In the genomic region with DNA sequence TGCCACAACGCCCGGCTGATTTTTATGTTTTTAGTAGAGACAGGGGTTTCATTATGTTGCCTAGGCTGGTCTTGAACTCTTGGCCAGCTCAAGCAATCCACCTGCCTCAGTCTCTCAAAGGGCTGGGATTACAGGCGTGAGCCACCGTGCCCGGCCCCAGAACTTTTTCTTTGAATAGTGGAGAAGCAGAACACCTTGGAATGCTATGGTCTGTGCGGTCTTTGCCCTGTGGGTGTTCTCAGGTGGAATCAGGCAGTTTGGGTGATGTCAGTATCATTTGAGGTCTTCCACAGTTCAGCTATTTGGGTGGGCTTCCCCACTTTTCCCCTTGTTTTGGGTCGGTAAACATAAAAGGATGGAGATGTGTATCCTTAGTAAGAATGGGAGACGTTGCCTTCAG, we compare ENCODE assay signal across 20 cellular contexts. TPM values are rescaled to one million over a fixed set of nuclear protein-coding genes. Genes with fewer than 3 reads are reported as not detected.
DNase-seq lines count a peak whose midpoint lies in the region; ATAC-seq and TF ChIP-seq lines count a peak whose summit lies in the region.
"Had no signal": no experiment of that assay in that cellular context is flagged by ENCODE, and none has a peak within 500 bp of the region (broad histone marks: within the 10 kb centered on the region; RNA-seq: fewer than 3 reads in every experiment).

No MANE protein-coding gene starts in this region.

- in situ Hi-C loops in Panc1 (cut with HindIII; ENCODE audit: low pct_unique_long_range_greater_than_20kb, low sequenced_read_pairs) = no loop called here

- TF ChIP-seq POLR2A in heart left ventricle (IDR thresholded peaks at IDR 0.05) (no peak), gastroesophageal sphincter (IDR thresholded peaks at IDR 0.05) (no peak), sigmoid colon (IDR thresholded peaks at IDR 0.05) (no peak)

- H3K4me3 ChIP-seq in left ventricle myocardium inferior = no peak overlapping the region
- no peak overlapping the region for H3K4me3 ChIP-seq in heart left ventricle
- H3K4me3 ChIP-seq in Panc1 (ENCODE audit: low read depth in 2 of 2, low read length in 2 of 2) = no peak overlapping the region
- no peak overlapping the region for H3K4me3 ChIP-seq in subcutaneous abdominal adipose tissue (ENCODE audit: low read depth in 1 of 5, low read length in 5 of 5)
- no peak overlapping the region for H3K4me3 ChIP-seq in gastroesophageal sphincter
- H3K4me3 ChIP-seq in sigmoid colon = no peak overlapping the region

- no peaks in the 10 kb centered on the region for H3K9me3 ChIP-seq in left ventricle myocardium inferior (replicated peaks)
- no peaks in the 10 kb centered on the region for H3K9me3 ChIP-seq in heart left ventricle
- no peaks in the 10 kb centered on the region for H3K9me3 ChIP-seq in Panc1 (ENCODE audit: control insufficient read depth, insufficient read depth, low read depth, low read length)
- H3K9me3 ChIP-seq in subcutaneous abdominal adipose tissue (ENCODE audit: control insufficient read depth in 5 of 5, low read length in 5 of 5) = no peaks in the 10 kb centered on the region
- no peaks in the 10 kb centered on the region for H3K9me3 ChIP-seq in gastroesophageal sphincter
- H3K9me3 ChIP-seq in sigmoid colon = no peaks in the 10 kb centered on the region

- H3K27me3 Mint-ChIP-seq in chondrocyte (ENCODE audit: low read depth) = no peaks in the 10 kb centered on the region

- H3K36me3 ChIP-seq in left ventricle myocardium inferior = no peaks in the 10 kb centered on the region
- H3K36me3 ChIP-seq in heart left ventricle = no peaks in the 10 kb centered on the region
- no peaks in the 10 kb centered on the region for H3K36me3 ChIP-seq in Panc1 (ENCODE audit: control insufficient read depth, insufficient read depth, low read length)
- no peaks in the 10 kb centered on the region for H3K36me3 ChIP-seq in subcutaneous abdominal adipose tissue (ENCODE audit: control insufficient read depth in 5 of 5, insufficient read depth in 5 of 5, low read length in 5 of 5)
- no peaks in the 10 kb centered on the region for H3K36me3 ChIP-seq in gastroesophageal sphincter
- H3K36me3 ChIP-seq in sigmoid colon = no peaks in the 10 kb centered on the region

- H3K4me1 Mint-ChIP-seq in chondrocyte (ENCODE audit: low read depth) = peaks cover 46% of the 10 kb centered on the region

- DNase-seq in left ventricle myocardium inferior = no peak
- DNase-seq in heart left ventricle = no peak
- no peak for DNase-seq in Panc1 (ENCODE audit: low read depth, low spot score)
- DNase-seq in chondrocyte (ENCODE audit: low spot score) = no peak
- DNase-seq in NCI-H1048 (lab: John Stamatoyannopoulos, UW) = no peak
- no peak for DNase-seq in sigmoid colon
- DNase-seq: CD8-positive, alpha-beta memory T cell; DMS53; GF-D8; H7; Karpas-422; NCI-H1417 treated with DMSO at 0.1 percent for 48 hours; NCI-H187; NCI-H446; NCI-H526 treated with DMSO at 0.1 percent for 48 hours; OCI-M1; SHP77 had no signal

- no peak overlapping the region for H3K9ac ChIP-seq in subcutaneous abdominal adipose tissue (ENCODE audit: low read length in 5 of 5)

- CTCF ChIA-PET in Panc1 (lab: Charles Lee) = no interaction called here

- intact Hi-C loops in left ventricle myocardium inferior (cut with micrococcal nuclease) = no loop called here
- intact Hi-C loops in heart left ventricle (cut with DNase I) = loop anchor here in 3 of 10 donors (5.0 to 10.0 kb wide), 4 partner anchors 79 to 842 kb away; no protein-coding TSS in a partner anchor
- intact Hi-C loops in Panc1 (cut with micrococcal nuclease; ENCODE audit: unreplicated experiment) = loop anchor here (10.0 kb wide), 1 partner anchor 62 kb away; no protein-coding TSS in a partner anchor
- intact Hi-C loops in sigmoid colon (cut with DNase I) = no loop called here

- peak overlapping the region; percentile 81 for H3K27ac Mint-ChIP-seq in chondrocyte (ENCODE audit: unreplicated experiment)

- no TSS peak for BruUV-seq in Panc1 (replicated peaks; lab: Mats Ljungman, UMichigan)

- H3K27ac ChIP-seq in left ventricle myocardium inferior (replicated peaks) (peak overlapping the region; percentile 63), heart left ventricle (peak overlapping the region in 3 of 12 donors; percentile 47 to 61 (median 56)), Panc1 (ENCODE audit: low read length) (no peak overlapping the region), subcutaneous abdominal adipose tissue (ENCODE audit: low read depth, low read length) (peak overlapping the region; percentile 25), gastroesophageal sphincter (peak overlapping the region in 2 of 4 donors; percentile 10 to 16), sigmoid colon (peak overlapping the region in 1 of 4 donors; percentile 55)
- H3K27ac ChIP-seq: C4-2B had no signal

- H3K4me3 Mint-ChIP-seq in chondrocyte (ENCODE audit: unreplicated experiment) = no peak overlapping the region
- H3K4me3 Mint-ChIP-seq: CD8-positive, alpha-beta memory T cell had no signal

- ATAC-seq in heart left ventricle (no peak), Panc1 (peak; percentile 26; the same call in 1 of the 2 replicates), gastroesophageal sphincter (no peak)

- TF ChIP-seq CTCF in left ventricle myocardium inferior (IDR thresholded peaks at IDR 0.05; ENCODE audit: borderline replicate concordance) (no peak), heart left ventricle (IDR thresholded peaks at IDR 0.05) (no peak), Panc1 (IDR thresholded peaks at IDR 0.05) (no peak), chondrocyte (IDR thresholded peaks at IDR 0.05) (no peak), gastroesophageal sphincter (IDR thresholded peaks at IDR 0.05) (no peak), sigmoid colon (IDR thresholded peaks at IDR 0.05) (no peak)

- TF ChIP-seq EP300 in gastroesophageal sphincter (IDR thresholded peaks at IDR 0.05) = no peak
- no peak for TF ChIP-seq EP300 in sigmoid colon (IDR thresholded peaks at IDR 0.05)

- POLR2A ChIA-PET in Panc1 (lab: Charles Lee) = no interaction called here

- 87 to 93% (median 91%) methylated on average over 8 of the region's 8 CpGs for WGBS in heart left ventricle, 4 donors
- 80 to 89% methylated on average over 1 to 3 of the region's 8 CpGs for WGBS in gastroesophageal sphincter (ENCODE audit: low coverage in 1 of 2), 2 donors
- 86% methylated on average over 8 of the region's 8 CpGs for WGBS in sigmoid colon, 2 donors

- H3K9me3 Mint-ChIP-seq in chondrocyte (ENCODE audit: low read depth) = no peaks in the 10 kb centered on the region
- H3K9me3 Mint-ChIP-seq: CD8-positive, alpha-beta memory T cell had no signal

- H3K27me3 ChIP-seq in left ventricle myocardium inferior (ENCODE audit: low read depth) (no peaks in the 10 kb centered on the region), heart left ventricle (no peaks in the 10 kb centered on the region), Panc1 (ENCODE audit: control insufficient read depth, insufficient read depth, low read length) (no peaks in the 10 kb centered on the region), subcutaneous abdominal adipose tissue (ENCODE audit: control insufficient read depth in 5 of 5, insufficient read depth in 4 of 5, low read length in 5 of 5) (no peaks in the 10 kb centered on the region), gastroesophageal sphincter (no peaks in the 10 kb centered on the region), sigmoid colon (no peaks in the 10 kb centered on the region)

- peaks cover 1% of the 10 kb centered on the region for H3K36me3 Mint-ChIP-seq in chondrocyte (ENCODE audit: low read depth)

- H3K4me1 ChIP-seq in left ventricle myocardium inferior (peaks cover 84% of the 10 kb centered on the region), heart left ventricle (peaks cover 6 to 75% (median 53%) of the 10 kb centered on the region in 12 donors), Panc1 (ENCODE audit: control insufficient read depth, insufficient read depth, low read length) (peaks cover 10% of the 10 kb centered on the region), subcutaneous abdominal adipose tissue (ENCODE audit: control insufficient read depth in 5 of 5, insufficient read depth in 5 of 5, low read length in 5 of 5) (peaks cover 0 to 26% (median 18%) of the 10 kb centered on the region in 5 donors), gastroesophageal sphincter (peaks cover 9 to 78% (median 12%) of the 10 kb centered on the region in 3 donors), sigmoid colon (peaks cover 0 to 75% (median 45%) of the 10 kb centered on the region in 4 donors)

RNA-seq across cellular contexts. Expression of a gene that starts 17.6 kb away (rescaled TPM):
- total RNA-seq in left ventricle myocardium inferior (160 TPM), heart left ventricle (100 to 1,000 TPM; 114 to 154 (median 136) TPM), Panc1 (2021; ENCODE audit: unreplicated experiment) (82.2 TPM), chondrocyte (63.8 to 69.4 TPM (median 66.9 TPM) in 3 replicates), gastroesophageal sphincter (100 to 1,000 TPM in 3 of 4 donors, 10 to 100 TPM in 1; 86.3 to 170 (median 132) TPM), sigmoid colon (100 to 1,000 TPM; 153 to 178 (median 168) TPM)
- polyA plus RNA-seq in heart left ventricle (100 to 1,000 TPM; 191 to 303 TPM), sigmoid colon (100 to 1,000 TPM in 2 of 3 donors, 10 to 100 TPM in 1; 97.9 to 196 (median 181) TPM)
- polyA plus RNA-seq in Panc1 (2012; ENCODE audit: insufficient read length) = 82.6 TPM
